ENCODE assay signal across 25 cellular contexts in the genomic region with DNA sequence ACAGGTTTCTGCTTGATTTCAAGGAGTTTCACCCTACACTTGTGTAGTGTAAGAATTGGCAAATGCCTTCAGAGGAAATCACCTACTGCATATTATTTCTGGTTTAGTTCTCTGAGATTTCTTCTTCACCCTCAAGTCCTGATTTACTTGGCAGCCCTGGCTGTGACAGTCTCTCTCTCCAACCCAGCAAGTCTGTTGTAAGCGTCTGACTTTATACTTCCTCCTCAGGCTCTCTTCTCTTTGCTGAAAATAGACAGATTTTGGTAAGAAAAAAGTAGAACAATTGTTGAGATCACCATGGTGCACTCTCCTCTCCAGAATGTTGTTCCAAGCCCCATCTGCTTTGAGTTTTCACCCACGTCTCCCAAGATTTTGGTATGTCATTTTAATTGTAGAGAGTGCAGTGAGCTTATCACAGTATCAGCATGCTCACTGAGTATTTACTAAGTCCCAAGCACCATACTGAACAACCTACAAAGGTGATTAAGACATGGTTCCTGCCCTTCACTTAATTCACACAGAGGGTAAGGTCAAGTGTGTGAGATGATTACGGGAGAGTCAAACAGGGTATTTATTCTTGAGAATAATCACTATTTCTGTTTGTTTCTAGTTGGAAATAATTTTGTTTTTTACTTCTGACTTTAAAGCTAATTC.
"Had no signal": no experiment of that assay in that cellular context is flagged by ENCODE, and none has a peak within 500 bp of the region (broad histone marks: within the 10 kb centered on the region; RNA-seq: fewer than 3 reads in every experiment).

No MANE protein-coding gene starts in this region.

- DNase-seq: activated CD4-positive, alpha-beta T cell treated with anti-CD3 and anti-CD28 coated beads for 4 hours; activated CD4-positive, alpha-beta T cell treated with anti-CD3 and anti-CD28 coated beads, Interleukin-2, amount 50 U/mL, for 48 hours; activated CD8-positive, alpha-beta memory T cell treated with anti-CD3 and anti-CD28 coated beads, Interleukin-2, amount 50 U/mL, for 4 hours; activated effector memory CD4-positive, alpha-beta T cell treated with anti-CD3 and anti-CD28 coated beads, Interleukin-2, amount 50 U/mL, for 16 hours; activated naive CD4-positive, alpha-beta T cell treated with anti-CD3 and anti-CD28 coated beads for 36 hours; activated naive CD8-positive, alpha-beta T cell treated with anti-CD3 and anti-CD28 coated beads for 36 hours; activated T-cell treated with anti-CD3 and anti-CD28 coated beads, Interleukin-2, amount 50 U/mL, for 1 hour; adrenal gland; aorta; body of pancreas; dermis blood vessel endothelial cell; effector CD4-positive, alpha-beta T cell; esophagus squamous epithelium; foreskin melanocyte; heart right ventricle; mammary epithelial cell; midbrain; naive thymus-derived CD8-positive, alpha-beta T cell; right cardiac atrium; stimulated activated CD4-positive, alpha-beta T cell treated with anti-CD3 and anti-CD28 coated beads, Interleukin-15, amount 100 ng/mL, for 24 hours; stimulated activated CD4-positive, alpha-beta T cell treated with anti-CD3 and anti-CD28 coated beads, Interleukin-2, amount 100 ng/mL, for 24 hours; stimulated activated naive CD4-positive, alpha-beta T cell treated with Interleukin-2 at 50 U/mL for 16 hours; T-helper 9 cell; testis; trophoblast cell had no signal

- ATAC-seq: body of pancreas; heart right ventricle; naive thymus-derived CD8-positive, alpha-beta T cell; right cardiac atrium had no signal
